8 cellular contexts compared by ENCODE assay signal in genomic region chrX:79270401-79270800, GRCh38.
DNase-seq lines count a peak whose midpoint lies in the region; ATAC-seq and TF ChIP-seq lines count a peak whose summit lies in the region.

No MANE protein-coding gene starts in this region.

- WGBS in heart left ventricle, 4 donors: 5 to 9% (median 6%) methylated on average over 4 of the region's 4 CpGs

- H3K27me3 ChIP-seq in KMS-11 (ENCODE audit: insufficient read depth, low read depth): no peaks in the 10 kb centered on the region
- peaks cover 0 to 5% (median 0%) of the 10 kb centered on the region in 9 donors for H3K27me3 ChIP-seq in heart left ventricle

- ATAC-seq in GM21528 (IDR thresholded peaks at IDR 0.05; ENCODE audit: low FRiP score, unreplicated experiment) (peak; percentile 96), heart left ventricle (peak in 2 of 4 donors; percentile 54 to 83)

- no peak overlapping the region for H3K27ac ChIP-seq in KMS-11
- peak overlapping the region in 4 of 12 donors; percentile 39 to 58 (median 48) for H3K27ac ChIP-seq in heart left ventricle

- no peak for TF ChIP-seq POLR2A in heart left ventricle (IDR thresholded peaks at IDR 0.05)

- TF ChIP-seq CTCF in KMS-11 (conservative IDR thresholded peaks at IDR 0.05; ENCODE audit: low read depth, low read length): peak; percentile 55
- peak in 11 of 12 donors; percentile 28 to 62 (median 48) for TF ChIP-seq CTCF in heart left ventricle (IDR thresholded peaks at IDR 0.05)

- intact Hi-C loops in heart left ventricle (cut with DNase I): loop anchor here in 2 of 10 donors (5.0 to 10.0 kb wide), 2 partner anchors 144 to 713 kb away; no protein-coding TSS in a partner anchor

- no peaks in the 10 kb centered on the region for H3K36me3 ChIP-seq in KMS-11 (ENCODE audit: insufficient read depth)
- no peaks in the 10 kb centered on the region for H3K36me3 ChIP-seq in heart left ventricle

- H3K4me2 ChIP-seq in KMS-11: peak overlapping the region; percentile 9; the same call in 1 of the 2 replicates

- peaks cover 38% of the 10 kb centered on the region for H3K4me1 ChIP-seq in KMS-11 (ENCODE audit: low read depth, poor library complexity, severe bottlenecking)
- peaks cover 0 to 13% (median 0%) of the 10 kb centered on the region in 12 donors for H3K4me1 ChIP-seq in heart left ventricle

- DNase-seq in GF-D8 (lab: John Stamatoyannopoulos, UW): peak; percentile 9
- DNase-seq in activated CD8-positive, alpha-beta memory T cell treated with anti-CD3 and anti-CD28 coated beads for 1 hour (ENCODE audit: extremely low read depth in 1 of 2, low read depth in 1 of 2): peak; percentile 38 to 47
- peak in 4 of 5 donors; percentile 34 to 54 (median 44) for DNase-seq in heart left ventricle
- DNase-seq in stimulated activated CD4-positive, alpha-beta T cell treated with anti-CD3 and anti-CD28 coated beads, TNF-alpha, amount 100 ng/mL, for 48 hours (ENCODE audit: low read depth in 3 of 3): peak; percentile 36 to 61 (median 58)
- no peak for DNase-seq in middle frontal gyrus (ENCODE audit: extremely low spot score, low spot score)
- no peak for DNase-seq in HCEC 1CT

- no peaks in the 10 kb centered on the region for H3K9me3 ChIP-seq in heart left ventricle

- no peak overlapping the region for H2AFZ ChIP-seq in KMS-11 (ENCODE audit: low read depth)

- no peak overlapping the region for H3K4me3 ChIP-seq in KMS-11 (IDR thresholded peaks at IDR 0.05; ENCODE audit: insufficient read depth, low read depth, low read length)
- no peak overlapping the region for H3K4me3 ChIP-seq in heart left ventricle

- no peak overlapping the region for H3K9ac ChIP-seq in KMS-11

- no peaks in the 10 kb centered on the region for H3K79me2 ChIP-seq in KMS-11 (ENCODE audit: insufficient read depth, low read depth)

- no peaks in the 10 kb centered on the region for H4K20me1 ChIP-seq in KMS-11 (ENCODE audit: insufficient read depth)

Comparison
In these comparisons a context has a peak if more than half of its experiments do, and no peak if none do; other contexts are left out.
1. DNase-seq: peak in GF-D8 (single experiment), activated CD8-positive, alpha-beta memory T cell treated with anti-CD3 and anti-CD28 coated beads for 1 hour (2 of 2), heart left ventricle (4 of 5) and stimulated activated CD4-positive, alpha-beta T cell treated with anti-CD3 and anti-CD28 coated beads, TNF-alpha, amount 100 ng/mL, for 48 hours (3 of 3); none in middle frontal gyrus (single experiment) and HCEC 1CT (single experiment).